ENCODE assay signal across 23 cellular contexts in genomic region chr13:106383791-106384190, GRCh38.
A peak's percentile ranks its signal among the peaks of the same experiment; 100 is the strongest.
DNase-seq lines count a peak whose midpoint lies in the region; ATAC-seq and TF ChIP-seq lines count a peak whose summit lies in the region.
"Had no signal": no experiment of that assay in that cellular context is flagged by ENCODE, and none has a peak within 500 bp of the region (broad histone marks: within the 10 kb centered on the region; RNA-seq: fewer than 3 reads in every experiment).

No MANE protein-coding gene starts in this region.

- H3K79me2 ChIP-seq in trophoblast cell (ENCODE audit: control insufficient read depth, insufficient read depth, low read length, poor library complexity) = no peaks in the 10 kb centered on the region

- H3K27me3 ChIP-seq in trophoblast cell (ENCODE audit: insufficient read depth, low read length) = no peaks in the 10 kb centered on the region
- H3K27me3 ChIP-seq: BE2C; BLaER1 treated with 17β-estradiol and CSF1 and Interleukin-3, amounts not matched to agents 10 nM and 100 nM had no signal

- H3K4me2 ChIP-seq in trophoblast cell (ENCODE audit: low read length) = no peak overlapping the region
- H3K4me2 ChIP-seq: A549; BLaER1 treated with 17β-estradiol and CSF1 and Interleukin-3, amounts not matched to agents 10 nM and 100 nM had no signal

- H2AFZ ChIP-seq in trophoblast cell (ENCODE audit: insufficient read depth, low read length, poor library complexity) = no peak overlapping the region
- H2AFZ ChIP-seq: GM23248 had no signal

- no peaks in the 10 kb centered on the region for H3K36me3 Mint-ChIP-seq in progenitor cell of endocrine pancreas (ENCODE audit: insufficient read depth)
- H3K36me3 Mint-ChIP-seq: CD4-positive, alpha-beta memory T cell had no signal

- peaks cover 3 to 18% of the 10 kb centered on the region in 2 experiments for H3K4me1 ChIP-seq in trophoblast cell (ENCODE audit: control insufficient read depth in 1 of 2, insufficient read depth in 2 of 2, low read length in 2 of 2)
- H3K4me1 ChIP-seq: A549, BE2C had no signal

- DNase-seq in NCI-H2171 treated with DMSO at 0.1 percent for 48 hours (lab: John Stamatoyannopoulos, UW) = peak; percentile 42
- no peak for DNase-seq in NCI-H2171 (lab: John Stamatoyannopoulos, UW)
- peak; percentile 71 for DNase-seq in choroid plexus epithelial cell (ENCODE audit: low read depth)
- no peak for DNase-seq in trophoblast cell
- DNase-seq in progenitor cell of endocrine pancreas (ENCODE audit: low spot score, unreplicated experiment) = no peak
- DNase-seq in cardiac septum (ENCODE audit: low spot score) = no peak
- DNase-seq: 8988T; ACHN; AML-193; BE2C; Calu3; CD4-positive, alpha-beta memory T cell; COR-L47; DMS79; EL; GDM1; GM23248; H7; HCEC 1CT had no signal

- H3K4me3 ChIP-seq in choroid plexus epithelial cell (ENCODE audit: low read depth, low read length) (no peak overlapping the region), trophoblast cell (ENCODE audit: low read depth, low read length) (no peak overlapping the region)
- H3K4me3 ChIP-seq: A549; BLaER1 treated with 17β-estradiol and CSF1 and Interleukin-3, amounts not matched to agents 10 nM and 100 nM; GM12878; GM23248 had no signal

- H4K91ac ChIP-seq in trophoblast cell (ENCODE audit: low read depth, low read length) = peak overlapping the region; percentile 29

- intact Hi-C loops in cardiac septum (cut with DNase I) = no loop called here

- H2BK120ac ChIP-seq in trophoblast cell (ENCODE audit: insufficient read depth, low read length, poor library complexity) = no peak overlapping the region

- H3K27me3 Mint-ChIP-seq in progenitor cell of endocrine pancreas = no peaks in the 10 kb centered on the region
- H3K27me3 Mint-ChIP-seq: CD4-positive, alpha-beta memory T cell had no signal

- H2BK5ac ChIP-seq in trophoblast cell (ENCODE audit: low read depth, low read length, poor library complexity) = no peak overlapping the region

- H3K27ac ChIP-seq in trophoblast cell (ENCODE audit: low read depth, low read length) = no peak overlapping the region
- H3K27ac ChIP-seq: A549; BLaER1 treated with 17β-estradiol and CSF1 and Interleukin-3, amounts not matched to agents 10 nM and 100 nM; GM23248 had no signal

- no peak overlapping the region for H4K8ac ChIP-seq in trophoblast cell (ENCODE audit: low read depth, low read length)

- no peak overlapping the region for H3K4me3 Mint-ChIP-seq in progenitor cell of endocrine pancreas (ENCODE audit: low read depth)
- H3K4me3 Mint-ChIP-seq: CD4-positive, alpha-beta memory T cell had no signal

- H3K14ac ChIP-seq in trophoblast cell (ENCODE audit: low read length) = no peak overlapping the region

- H2AK5ac ChIP-seq in trophoblast cell (ENCODE audit: low read length) = peak overlapping the region; percentile 10

- no peak overlapping the region for H3K4ac ChIP-seq in trophoblast cell (ENCODE audit: low read depth, low read length)

- H3K4me1 Mint-ChIP-seq in progenitor cell of endocrine pancreas (ENCODE audit: low read depth) = peaks cover 36% of the 10 kb centered on the region
- H3K4me1 Mint-ChIP-seq: CD4-positive, alpha-beta memory T cell had no signal

- H3K9ac ChIP-seq in trophoblast cell (ENCODE audit: low read length) = no peak overlapping the region
- H3K9ac ChIP-seq: BLaER1 treated with 17β-estradiol and CSF1 and Interleukin-3, amounts not matched to agents 10 nM and 100 nM; GM23248 had no signal

- WGBS in trophoblast cell (ENCODE audit: extremely low coverage, insufficient coverage, insufficient read length) = no CpG with 5 or more reads among the region's 1 CpG

- peaks cover 3% of the 10 kb centered on the region for H3K9me3 Mint-ChIP-seq in progenitor cell of endocrine pancreas (ENCODE audit: low read depth)

- H3K18ac ChIP-seq in trophoblast cell (ENCODE audit: low read length) = no peak overlapping the region

- peaks cover 8% of the 10 kb centered on the region for H3K79me1 ChIP-seq in trophoblast cell (ENCODE audit: low read length)

- H3K9me3 ChIP-seq in trophoblast cell (ENCODE audit: insufficient read depth, low read depth, low read length) = peaks cover 3% of the 10 kb centered on the region
- H3K9me3 ChIP-seq: A549, BE2C had no signal

- TF ChIP-seq CTCF in choroid plexus epithelial cell (conservative IDR thresholded peaks at IDR 0.05; ENCODE audit: low read depth, low read length) (no peak), progenitor cell of endocrine pancreas (IDR thresholded peaks at IDR 0.05; ENCODE audit: unreplicated experiment) (no peak)

- no peak overlapping the region for H3K23ac ChIP-seq in trophoblast cell (ENCODE audit: low read length)

- no peak overlapping the region for H4K12ac ChIP-seq in trophoblast cell (ENCODE audit: low read depth, low read length)

- peak overlapping the region; percentile 5 for H2BK12ac ChIP-seq in trophoblast cell (ENCODE audit: low read length)

- H3K36me3 ChIP-seq in trophoblast cell (ENCODE audit: control insufficient read depth in 1 of 2, insufficient read depth in 2 of 2, low read length in 2 of 2) = peaks cover 3% of the 10 kb centered on the region in 2 experiments
- H3K36me3 ChIP-seq: BE2C; BLaER1 treated with 17β-estradiol and CSF1 and Interleukin-3, amounts not matched to agents 10 nM and 100 nM had no signal

- no peak overlapping the region for H3K27ac Mint-ChIP-seq in progenitor cell of endocrine pancreas
- H3K27ac Mint-ChIP-seq: CD4-positive, alpha-beta memory T cell had no signal

- no peak for ATAC-seq in HG03460 (IDR thresholded peaks at IDR 0.05; ENCODE audit: unreplicated experiment)
- ATAC-seq: A549, GM12878 had no signal

Comparison
In these comparisons a context has a peak if more than half of its experiments do, and no peak if none do; other contexts are left out.
1. DNase-seq: peak in NCI-H2171 treated with DMSO at 0.1 percent for 48 hours (single experiment) and choroid plexus epithelial cell (single experiment); none in NCI-H2171 (single experiment), trophoblast cell (0 of 2), progenitor cell of endocrine pancreas (single experiment) and cardiac septum (single experiment).